Comparison of ENCODE assay signal across 1 cellular context in genomic region chr11:112280268-112281126, GRCh38.
TF ChIP-seq lines count a peak whose summit lies in the region.

No MANE protein-coding gene starts in this region.

TF ChIP-seq in SK-N-SH, 30 proteins besides CTCF, POLR2A, EP300 and RAD21 (continued from another document):
- no peak for TF ChIP-seq USF2 (IDR thresholded peaks at IDR 0.05; ENCODE audit: borderline replicate concordance, low read depth, low read length)
